Comparison of ENCODE assay signal across 8 cellular contexts in the genomic region with DNA sequence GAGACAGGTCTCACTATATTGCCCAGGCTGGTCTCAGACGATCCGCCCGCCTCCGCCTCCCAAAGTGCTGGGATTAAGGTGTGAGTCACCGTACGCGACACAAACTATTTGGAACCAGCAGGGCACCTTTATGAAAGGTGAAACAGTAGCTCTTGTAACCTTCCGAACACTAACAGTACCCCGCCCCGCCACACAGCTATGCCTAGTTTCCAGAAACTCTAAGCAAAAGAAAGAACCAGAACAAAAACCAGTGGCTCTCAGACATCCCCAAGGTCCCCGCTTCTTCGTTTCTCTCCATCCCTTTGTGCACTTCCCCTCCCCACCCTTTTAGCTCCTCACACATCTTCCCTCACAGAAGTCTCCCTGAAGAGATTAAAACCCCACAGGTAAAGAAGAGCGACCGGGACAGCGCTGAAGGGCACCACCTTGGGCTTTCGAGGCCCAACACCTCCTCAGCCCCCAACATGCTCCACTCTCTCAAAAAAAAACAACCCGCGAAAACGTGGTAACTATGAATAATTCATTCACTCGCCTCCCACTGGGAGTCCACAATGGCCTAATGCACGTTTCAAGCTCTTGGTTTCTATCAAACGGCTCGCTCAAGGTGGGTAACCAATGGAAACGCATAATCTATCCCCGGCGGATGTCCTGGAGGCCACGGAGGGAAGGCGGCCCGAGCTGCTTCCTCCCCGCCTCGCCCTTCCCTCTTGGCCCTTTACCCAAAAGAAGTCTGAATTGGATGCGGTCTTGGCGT. TPM values are rescaled to one million over a fixed set of nuclear protein-coding genes. Genes with fewer than 3 reads are reported as not detected.
A peak's percentile ranks its signal among the peaks of the same experiment; 100 is the strongest.
DNase-seq lines count a peak whose midpoint lies in the region; ATAC-seq and TF ChIP-seq lines count a peak whose summit lies in the region.

No MANE protein-coding gene starts in this region.

- peaks cover 13% of the 10 kb centered on the region for H3K36me3 Mint-ChIP-seq in T-cell

- CTCF ChIA-PET in T-cell (lab: Charles Lee): interaction anchor here in 1 of 2 donors (1.1 kb wide), 1 partner anchor 10 kb away, joined by 4 read pairs; no protein-coding TSS in a partner anchor

- no peak for TF ChIP-seq CTCF in coronary artery (IDR thresholded peaks at IDR 0.05)

- peak overlapping the region; percentile 86 for H3K27ac Mint-ChIP-seq in T-cell
- peak overlapping the region; percentile 94 to 96 for H3K27ac Mint-ChIP-seq in stimulated activated naive CD8-positive, alpha-beta T cell treated with anti-CD3 and anti-CD28 coated beads, Interleukin-15, amount 100 ng/mL, for 72 hours

- peak overlapping the region; percentile 97 for H3K4me2 ChIP-seq in BLaER1

- peak overlapping the region; percentile 88 to 98 (median 89) for H3K4me3 Mint-ChIP-seq in T-cell
- peak overlapping the region; percentile 96 to 98 for H3K4me3 Mint-ChIP-seq in stimulated activated naive CD8-positive, alpha-beta T cell treated with anti-CD3 and anti-CD28 coated beads, Interleukin-15, amount 100 ng/mL, for 72 hours

- peaks cover 44% of the 10 kb centered on the region for H3K36me3 ChIP-seq in BLaER1

- DNase-seq in T-cell (peak in 16 of 34 experiments; percentile 10 to 35 (median 17)), coronary artery (ENCODE audit: low spot score) (peak; percentile 82), lung microvascular endothelial cell (ENCODE audit: low read depth in 2 of 2) (peak; percentile 55 to 77)
- peak; percentile 34 to 58 for DNase-seq in stimulated activated naive CD8-positive, alpha-beta T cell treated with anti-CD3 and anti-CD28 coated beads, Interleukin-15, amount 100 ng/mL, for 72 hours

- H3K4me1 ChIP-seq in BLaER1: peaks cover 69% of the 10 kb centered on the region

- peak overlapping the region; percentile 97 for H3K9ac ChIP-seq in BLaER1

- no peaks in the 10 kb centered on the region for H3K27me3 Mint-ChIP-seq in T-cell
- no peaks in the 10 kb centered on the region for H3K27me3 Mint-ChIP-seq in stimulated activated naive CD8-positive, alpha-beta T cell treated with anti-CD3 and anti-CD28 coated beads, Interleukin-15, amount 100 ng/mL, for 72 hours

- no peaks in the 10 kb centered on the region for H3K9me3 Mint-ChIP-seq in T-cell
- no peaks in the 10 kb centered on the region for H3K9me3 Mint-ChIP-seq in stimulated activated naive CD8-positive, alpha-beta T cell treated with anti-CD3 and anti-CD28 coated beads, Interleukin-15, amount 100 ng/mL, for 72 hours

- H3K9me3 ChIP-seq in BLaER1: no peaks in the 10 kb centered on the region

- H3K27me3 ChIP-seq in BLaER1: no peaks in the 10 kb centered on the region

- peaks cover 82% of the 10 kb centered on the region for H4K20me1 ChIP-seq in BLaER1

- H3K27ac ChIP-seq in BLaER1: peak overlapping the region; percentile 99
- H3K27ac ChIP-seq in coronary artery: peak overlapping the region; percentile 89 to 99

- POLR2A ChIA-PET in T-cell (lab: Charles Lee): interaction anchor here (0.6 to 1.7 kb wide), 3 partner anchors 11 to 1137 kb away, joined by 3 to 9 read pairs (median 3); no protein-coding TSS in a partner anchor

- H3K4me3 ChIP-seq in BLaER1: peak overlapping the region; percentile 99
- H3K4me3 ChIP-seq in coronary artery: peak overlapping the region; percentile 100

- H3K4me1 Mint-ChIP-seq in T-cell: peaks cover 58 to 76% (median 70%) of the 10 kb centered on the region in 3 donors
- H3K4me1 Mint-ChIP-seq in stimulated activated naive CD8-positive, alpha-beta T cell treated with anti-CD3 and anti-CD28 coated beads, Interleukin-15, amount 100 ng/mL, for 72 hours: peaks cover 72% of the 10 kb centered on the region

- ATAC-seq in GM19372 (IDR thresholded peaks at IDR 0.05; ENCODE audit: low read depth, unreplicated experiment) (peak; percentile 13), HG03520 (IDR thresholded peaks at IDR 0.05; ENCODE audit: unreplicated experiment) (peak; percentile 1), T-cell (replicated peaks in 1 of 4) (peak; percentile 5 to 33 (median 32)), HG03457 (IDR thresholded peaks at IDR 0.05; ENCODE audit: unreplicated experiment) (no peak)
- ATAC-seq in stimulated activated naive CD8-positive, alpha-beta T cell treated with anti-CD3 and anti-CD28 coated beads, Interleukin-15, amount 100 ng/mL, for 72 hours: peak; percentile 71

RNA-seq across cellular contexts. Expression of a gene that starts 0.9 kb away (rescaled TPM):
- 10 to 100 TPM; 28.2 to 36.3 (median 31.1) TPM for total RNA-seq in T-cell
- total RNA-seq in lung microvascular endothelial cell: 20.7 and 25.4 TPM in 2 replicates

RNA-seq across cellular contexts. Expression of a gene that starts 1.2 kb away (rescaled TPM):
- 10 to 100 TPM; 17.7 to 27.5 (median 22.3) TPM for total RNA-seq in T-cell
- 19.4 and 23.2 TPM in 2 replicates for total RNA-seq in lung microvascular endothelial cell

RNA-seq across cellular contexts. Expression of a gene that starts 32.6 kb away (rescaled TPM):
- total RNA-seq in T-cell (10 to 100 TPM; 10.0 to 20.3 (median 17.6) TPM), lung microvascular endothelial cell (3.1 and 5.4 TPM in 2 replicates)

RNA-seq across cellular contexts. Expression of a gene that starts 38.9 kb away (rescaled TPM):
- total RNA-seq in T-cell (1 to 10 TPM; 4.7 to 7.6 (median 6.6) TPM), lung microvascular endothelial cell (1.5 and 11.9 TPM in 2 replicates)
